In genomic region chr6:137933696-137934095, GRCh38 we compare ENCODE assay signal across 12 cellular contexts.
DNase-seq lines count a peak whose midpoint lies in the region; ATAC-seq and TF ChIP-seq lines count a peak whose summit lies in the region.
"Had no signal": no experiment of that assay in that cellular context is flagged by ENCODE, and none has a peak within 500 bp of the region (broad histone marks: within the 10 kb centered on the region; RNA-seq: fewer than 3 reads in every experiment).

No MANE protein-coding gene starts in this region.

- TF ChIP-seq CTCF in LNCaP clone FGC (IDR thresholded peaks at IDR 0.05; ENCODE audit: control insufficient read depth, extremely low read depth, insufficient read depth): no peak
- no peak for TF ChIP-seq CTCF in choroid plexus epithelial cell (conservative IDR thresholded peaks at IDR 0.05; ENCODE audit: low read depth, low read length)

- H3K9me3 ChIP-seq in mesenchymal stem cell (ENCODE audit: control insufficient read depth, low read length): no peaks in the 10 kb centered on the region

- no peaks in the 10 kb centered on the region for H3K36me3 ChIP-seq in mesenchymal stem cell (ENCODE audit: control insufficient read depth in 1 of 2, insufficient read depth in 2 of 2, low read depth in 1 of 2, low read length in 2 of 2)

- H2BK12ac ChIP-seq in mesenchymal stem cell (ENCODE audit: low read length in 2 of 2): no peak overlapping the region

- no peak overlapping the region for H2AK5ac ChIP-seq in mesenchymal stem cell (ENCODE audit: low read length, severe bottlenecking)

- no peaks in the 10 kb centered on the region for H3K79me1 ChIP-seq in mesenchymal stem cell (replicated peaks; ENCODE audit: low read length, poor library complexity, severe bottlenecking)

- DNase-seq in AG08396 (ENCODE audit: low spot score): peak; percentile 20
- peak; percentile 23 for DNase-seq in LNCaP clone FGC (ENCODE audit: low read depth)
- DNase-seq in choroid plexus epithelial cell (ENCODE audit: low read depth): peak; percentile 91
- DNase-seq in mesenchymal stem cell: no peak
- no peak for DNase-seq in H4 (ENCODE audit: low spot score)
- no peak for DNase-seq in stimulated activated naive CD4-positive, alpha-beta T cell (lab: John Stamatoyannopoulos, UW)
- DNase-seq: NCI-H146, nephron progenitor cell, OCI-M1 had no signal

- no peak overlapping the region for H3K4me2 ChIP-seq in mesenchymal stem cell (ENCODE audit: low read length, poor library complexity, severe bottlenecking)

- H2BK5ac ChIP-seq in mesenchymal stem cell (ENCODE audit: low read depth, low read length, poor library complexity, severe bottlenecking): no peak overlapping the region

- no peak overlapping the region for H4K91ac ChIP-seq in mesenchymal stem cell (ENCODE audit: low read length)

- no peak overlapping the region for H2BK120ac ChIP-seq in mesenchymal stem cell (ENCODE audit: low read depth, low read length)

- H3K27ac ChIP-seq in mesenchymal stem cell (ENCODE audit: low read length, poor library complexity, severe bottlenecking): no peak overlapping the region

- ATAC-seq in GM21360 (IDR thresholded peaks at IDR 0.05; ENCODE audit: unreplicated experiment) (no peak), GM19395 (IDR thresholded peaks at IDR 0.05; ENCODE audit: unreplicated experiment) (no peak)
- ATAC-seq: WTC11 had no signal

- H3K23ac ChIP-seq in mesenchymal stem cell (ENCODE audit: low read length in 2 of 2): no peak overlapping the region

- no peak overlapping the region for H3K14ac ChIP-seq in mesenchymal stem cell (ENCODE audit: low read length in 2 of 2)

- no peak overlapping the region for H2BK15ac ChIP-seq in mesenchymal stem cell (ENCODE audit: low read depth, poor library complexity, severe bottlenecking)

- WGBS in mesenchymal stem cell: 95% methylated on average over 2 of the region's 3 CpGs

- no peak overlapping the region for H3K4ac ChIP-seq in mesenchymal stem cell (ENCODE audit: low read depth in 1 of 2, low read length in 2 of 2)

- H3K27me3 ChIP-seq in mesenchymal stem cell (ENCODE audit: control insufficient read depth in 1 of 2, insufficient read depth in 1 of 2, low read length in 2 of 2): no peaks in the 10 kb centered on the region

- H3K9ac ChIP-seq in mesenchymal stem cell (ENCODE audit: low read length): peak overlapping the region; percentile 56

- H3K4me3 ChIP-seq in LNCaP clone FGC (ENCODE audit: low read depth, low read length): no peak overlapping the region
- no peak overlapping the region for H3K4me3 ChIP-seq in choroid plexus epithelial cell (ENCODE audit: low read depth, low read length)
- H3K4me3 ChIP-seq in mesenchymal stem cell (ENCODE audit: insufficient read depth in 1 of 2, low read depth in 1 of 2, low read length in 2 of 2): no peak overlapping the region

- no peak overlapping the region for H4K8ac ChIP-seq in mesenchymal stem cell (ENCODE audit: low read length)

- no peak overlapping the region for H2AFZ ChIP-seq in mesenchymal stem cell (ENCODE audit: low read depth, low read length)

- no peaks in the 10 kb centered on the region for H3K4me1 ChIP-seq in mesenchymal stem cell (ENCODE audit: control insufficient read depth, insufficient read depth, low read depth, low read length)

- H3K18ac ChIP-seq in mesenchymal stem cell (ENCODE audit: low read depth in 1 of 2, low read length in 2 of 2): no peak overlapping the region

Comparison
In these comparisons a context has a peak if more than half of its experiments do, and no peak if none do; other contexts are left out.
1. DNase-seq: peak in AG08396 (single experiment), LNCaP clone FGC (single experiment) and choroid plexus epithelial cell (single experiment); none in mesenchymal stem cell (single experiment), H4 (single experiment) and stimulated activated naive CD4-positive, alpha-beta T cell (0 of 6).